Comparison of ENCODE assay signal across 33 cellular contexts in the genomic region with DNA sequence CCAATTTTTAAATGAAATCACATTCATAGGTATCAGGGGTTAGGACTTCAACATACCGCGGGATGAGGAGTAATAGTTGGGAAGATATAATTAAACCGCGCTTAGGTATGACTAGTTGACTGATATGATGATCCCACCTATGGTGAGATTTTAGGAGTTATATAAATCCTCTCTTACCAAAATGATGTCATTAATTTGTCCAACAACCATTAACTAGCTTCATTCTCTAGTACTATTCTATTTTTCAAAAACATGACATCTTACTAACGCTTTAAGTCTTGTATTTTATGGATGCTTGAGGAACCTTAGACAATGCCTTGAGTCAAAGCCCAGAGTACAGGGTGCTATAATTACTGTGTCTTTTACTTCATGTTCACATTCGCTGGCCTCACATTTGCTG.
"Had no signal": no experiment of that assay in that cellular context is flagged by ENCODE, and none has a peak within 500 bp of the region (broad histone marks: within the 10 kb centered on the region; RNA-seq: fewer than 3 reads in every experiment).

No MANE protein-coding gene starts in this region.

- H3K36me3 ChIP-seq: adrenal gland, ascending aorta, brain microvascular endothelial cell, breast epithelium, cardiac muscle cell had no signal

- H3K9me3 ChIP-seq: adrenal gland, ascending aorta, body of pancreas, breast epithelium had no signal

- H3K4me1 ChIP-seq: adrenal gland, ascending aorta, body of pancreas, breast epithelium had no signal

- DNase-seq: activated effector memory CD4-positive, alpha-beta T cell treated with anti-CD3 and anti-CD28 coated beads, Interleukin-2, amount 50 U/mL, for 16 hours; activated effector memory CD4-positive, alpha-beta T cell treated with Interleukin-2 at 50 U/mL for 16 hours; activated gamma-delta T cell; activated gamma-delta T cell treated with Interleukin-2 at 50 U/mL for 16 hours; activated naive CD4-positive, alpha-beta T cell; activated naive CD4-positive, alpha-beta T cell treated with anti-CD3 and anti-CD28 coated beads for 36 hours; activated naive CD4-positive, alpha-beta T cell treated with anti-CD3 and anti-CD28 coated beads, Interleukin-2, amount 10 ng/mL, durations not matched to agents 7 days and 5 days; activated naive CD4-positive, alpha-beta T cell treated with anti-CD3 and anti-CD28 coated beads, Interleukin-2, amount 50 U/mL, for 16 hours; activated naive CD4-positive, alpha-beta T cell treated with Interleukin-2 at 50 U/mL for 16 hours; activated naive CD8-positive, alpha-beta T cell treated with anti-CD3 and anti-CD28 coated beads for 36 hours; activated naive CD8-positive, alpha-beta T cell treated with anti-CD3 and anti-CD28 coated beads, Interleukin-2, amount 10 ng/mL, durations not matched to agents 7 days and 5 days; activated naive CD8-positive, alpha-beta T cell treated with anti-CD3 and anti-CD28 coated beads, Interleukin-2, amount 50 U/mL, for 24 hours; activated T-cell treated with anti-CD3 and anti-CD28 coated beads, Interleukin-2, amount 50 U/mL, for 24 hours; activated T-cell treated with anti-CD3 and anti-CD28 coated beads, Interleukin-2, amount 50 U/mL, for 4 hours; activated T-cell treated with anti-CD3 and anti-CD28 coated beads, Interleukin-2, amount 50 U/mL, for 48 hours; activated T-cell treated with anti-CD3 and anti-CD28 coated beads, Interleukin-2, amount 50 U/mL, for 72 hours; adrenal gland; amniotic stem cell; amygdala; anterior cingulate cortex; aorta; body of pancreas; brain microvascular endothelial cell; caudate nucleus; central memory CD4-positive, alpha-beta T cell; cerebellar nuclear complex had no signal

- FAIRE-seq: astrocyte, bronchial epithelial cell had no signal

- ATAC-seq: activated naive CD4-positive, alpha-beta T cell treated with anti-CD3 and anti-CD28 coated beads, Interleukin-2, amount 50 U/mL, for 72 hours; activated naive CD8-positive, alpha-beta T cell treated with anti-CD3 and anti-CD28 coated beads, Interleukin-2, amount 50 U/mL, for 24 hours; activated T-cell treated with anti-CD3 and anti-CD28 coated beads, Interleukin-2, amount 50 U/mL, for 4 hours; activated T-cell treated with anti-CD3 and anti-CD28 coated beads, Interleukin-2, amount 50 U/mL, for 72 hours; activated T-helper 17 cell treated with anti-CD3 and anti-CD28 coated beads, Interleukin-2, amount 50 U/mL, for 72 hours; body of pancreas had no signal

- H3K4me3 ChIP-seq: adrenal gland, ascending aorta, body of pancreas, breast epithelium, cardiac muscle cell had no signal

- H3K27ac ChIP-seq: adrenal gland, ascending aorta, body of pancreas, brain microvascular endothelial cell, breast epithelium, cardiac muscle cell had no signal

- H3K27me3 ChIP-seq: adrenal gland, ascending aorta, body of pancreas, brain microvascular endothelial cell, breast epithelium, cardiac muscle cell had no signal
